8 cellular contexts compared by ENCODE assay signal in the genomic region with DNA sequence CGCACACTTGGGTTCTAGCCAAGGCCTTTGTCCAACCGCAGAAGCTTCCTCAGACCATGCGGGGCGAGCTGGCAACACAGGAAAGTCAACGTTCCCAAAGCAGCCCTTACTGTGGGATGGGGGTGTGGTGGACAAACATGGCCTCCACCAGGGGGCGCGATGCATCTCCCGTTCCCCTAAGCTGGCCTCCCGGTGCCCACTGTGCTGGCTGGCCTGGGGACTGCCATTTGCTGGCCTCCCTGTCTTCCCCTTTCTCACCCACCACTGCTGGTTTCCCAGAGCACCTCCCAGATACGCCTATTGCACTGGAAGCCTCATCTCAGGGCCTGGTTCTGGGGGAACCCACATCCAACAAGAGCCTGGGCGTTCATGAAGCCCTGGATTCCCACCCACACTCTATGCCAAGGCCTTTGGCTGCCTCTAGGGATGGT.
DNase-seq lines count a peak whose midpoint lies in the region; ATAC-seq and TF ChIP-seq lines count a peak whose summit lies in the region.

No MANE protein-coding gene starts in this region.

- H3K27me3 Mint-ChIP-seq in activated B cell treated with CpG ODN at 0.5 μM for 24 hours: peaks cover 36% of the 10 kb centered on the region

- H3K4me3 ChIP-seq in BE2C (ENCODE audit: low read depth, low read length): no peak overlapping the region

- H3K4me1 Mint-ChIP-seq in activated B cell treated with CpG ODN at 0.5 μM for 24 hours: peaks cover 8% of the 10 kb centered on the region

- no peaks in the 10 kb centered on the region for H3K9me3 ChIP-seq in BE2C

- POLR2A ChIA-PET in HEK293T (lab: Yijun Ruan, JAX): no interaction called here
- POLR2A ChIA-PET in activated B cell treated with CpG ODN at 0.5 μM for 24 hours (lab: Charles Lee): no interaction called here

- TF ChIP-seq CTCF in BE2C (IDR thresholded peaks at IDR 0.05; ENCODE audit: low read depth, low read length): peak; percentile 72
- no peak for TF ChIP-seq CTCF in activated B cell treated with CpG ODN at 0.5 μM for 24 hours (IDR thresholded peaks at IDR 0.05)

- no peak overlapping the region for H3K4me3 Mint-ChIP-seq in activated B cell treated with CpG ODN at 0.5 μM for 24 hours

- H3K27ac Mint-ChIP-seq in activated B cell treated with CpG ODN at 0.5 μM for 24 hours: no peak overlapping the region

- peak; percentile 49 for ATAC-seq in activated B cell treated with CpG ODN at 0.5 μM for 24 hours (ENCODE audit: low read depth)
- no peak for ATAC-seq in GM19463 (IDR thresholded peaks at IDR 0.05; ENCODE audit: unreplicated experiment)

- H3K4me1 ChIP-seq in BE2C: 0 out of 2 replicates have a peak, but pooled peaks cover 3% of the 10 kb centered on the region

- intact Hi-C loops in activated B cell treated with CpG ODN at 0.5 μM for 24 hours (cut with micrococcal nuclease) (no loop called here), posterior vena cava (cut with DNase I) (no loop called here)

- no peaks in the 10 kb centered on the region for H3K36me3 Mint-ChIP-seq in activated B cell treated with CpG ODN at 0.5 μM for 24 hours (ENCODE audit: low read depth)

- H3K27me3 ChIP-seq in BE2C: no peaks in the 10 kb centered on the region

- no peaks in the 10 kb centered on the region for H3K36me3 ChIP-seq in BE2C

- DNase-seq in BE2C (peak; percentile 76), HEK293T (ENCODE audit: extremely low spot score) (peak; percentile 75), activated B cell treated with CpG ODN at 0.5 μM for 24 hours (peak; percentile 30), fibroblast of gingiva (ENCODE audit: low read depth) (peak; percentile 32), posterior vena cava (ENCODE audit: low spot score) (peak; percentile 83), dedifferentiated amniotic fluid mesenchymal stem cell (ENCODE audit: extremely low spot score) (no peak), NCI-H2081 (lab: John Stamatoyannopoulos, UW) (no peak)

- CTCF ChIA-PET in HEK293T (lab: Yijun Ruan, JAX) (interaction anchor here (0.5 to 1.5 kb wide), 5 partner anchors 8 to 474 kb away, joined by 3 to 9 read pairs (median 3); no protein-coding TSS in a partner anchor), activated B cell treated with CpG ODN at 0.5 μM for 24 hours (lab: Charles Lee) (no interaction called here)

- H3K9me3 Mint-ChIP-seq in activated B cell treated with CpG ODN at 0.5 μM for 24 hours: no peaks in the 10 kb centered on the region

TF ChIP-seq in HEK293T, 16 proteins besides CTCF, POLR2A, EP300 and RAD21:
- no peak for TF ChIP-seq SP1 (IDR thresholded peaks at IDR 0.05)
- TF ChIP-seq BHLHE40 (IDR thresholded peaks at IDR 0.05; ENCODE audit: borderline replicate concordance): no peak
- no peak for TF ChIP-seq ELF4 (IDR thresholded peaks at IDR 0.05)
- no peak for TF ChIP-seq HDGF (IDR thresholded peaks at IDR 0.05; ENCODE audit: borderline replicate concordance)
- TF ChIP-seq LEF1 (IDR thresholded peaks at IDR 0.05; ENCODE audit: borderline replicate concordance): no peak
- TF ChIP-seq CTBP1 (IDR thresholded peaks at IDR 0.05; ENCODE audit: borderline replicate concordance): no peak
- no peak for TF ChIP-seq FOXA1 (IDR thresholded peaks at IDR 0.05)
- TF ChIP-seq, protein P1, sequence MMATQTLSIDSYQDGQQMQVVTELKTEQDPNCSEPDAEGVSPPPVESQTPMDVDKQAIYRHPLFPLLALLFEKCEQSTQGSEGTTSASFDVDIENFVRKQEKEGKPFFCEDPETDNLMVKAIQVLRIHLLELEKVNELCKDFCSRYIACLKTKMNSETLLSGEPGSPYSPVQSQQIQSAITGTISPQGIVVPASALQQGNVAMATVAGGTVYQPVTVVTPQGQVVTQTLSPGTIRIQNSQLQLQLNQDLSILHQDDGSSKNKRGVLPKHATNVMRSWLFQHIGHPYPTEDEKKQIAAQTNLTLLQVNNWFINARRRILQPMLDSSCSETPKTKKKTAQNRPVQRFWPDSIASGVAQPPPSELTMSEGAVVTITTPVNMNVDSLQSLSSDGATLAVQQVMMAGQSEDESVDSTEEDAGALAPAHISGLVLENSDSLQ (IDR thresholded peaks at IDR 0.05): no peak

Comparison
In these comparisons a context has a peak if more than half of its experiments do, and no peak if none do; other contexts are left out.
1. DNase-seq: peak in BE2C (single experiment), HEK293T (single experiment), activated B cell treated with CpG ODN at 0.5 μM for 24 hours (single experiment), fibroblast of gingiva (single experiment) and posterior vena cava (single experiment); none in dedifferentiated amniotic fluid mesenchymal stem cell (single experiment) and NCI-H2081 (0 of 2).